ENCODE assay signal across 17 cellular contexts in the genomic region with DNA sequence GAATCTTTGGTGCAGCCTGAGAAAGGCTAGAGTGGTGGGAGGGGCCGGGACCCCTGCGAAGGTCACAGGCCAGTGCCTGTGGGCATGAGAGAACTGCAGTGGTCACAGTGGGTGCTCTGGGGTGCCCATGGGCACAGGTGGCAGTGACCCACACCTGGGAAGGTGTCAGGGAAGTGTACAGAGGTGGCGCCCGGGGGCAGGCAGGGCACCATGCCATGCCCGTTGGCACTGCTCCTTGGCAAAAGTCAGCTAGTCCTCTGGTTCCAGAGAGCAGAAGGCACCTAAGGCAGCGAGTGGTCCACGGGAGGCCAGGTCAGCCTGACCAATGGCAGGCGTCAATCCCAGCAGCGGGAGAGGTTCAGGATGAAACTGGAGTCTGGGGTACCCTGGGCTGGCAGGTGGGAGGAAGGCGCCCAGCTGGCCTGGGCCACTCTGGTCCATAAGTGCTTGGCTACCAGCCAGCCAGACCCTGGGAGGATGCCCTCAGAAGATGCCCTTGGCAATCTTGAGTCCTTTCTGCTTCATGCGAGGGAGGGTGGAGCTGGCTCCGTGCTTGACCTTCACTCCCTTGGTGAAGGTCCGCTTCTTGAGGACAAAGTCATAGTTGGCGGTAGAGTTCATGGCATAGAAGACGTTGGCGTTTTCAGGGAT. TPM values are rescaled to one million over a fixed set of nuclear protein-coding genes. Genes with fewer than 3 reads are reported as not detected.
DNase-seq lines count a peak whose midpoint lies in the region; ATAC-seq and TF ChIP-seq lines count a peak whose summit lies in the region.
"Had no signal": no experiment of that assay in that cellular context is flagged by ENCODE, and none has a peak within 500 bp of the region (broad histone marks: within the 10 kb centered on the region; RNA-seq: fewer than 3 reads in every experiment).

No MANE protein-coding gene starts in this region.

- H3K27ac Mint-ChIP-seq in activated T-cell treated with anti-CD3 and anti-CD28 coated beads, Interleukin-2, amount 50 U/mL, for 72 hours = no peak overlapping the region
- H3K27ac Mint-ChIP-seq in endothelial cell (ENCODE audit: unreplicated experiment) = no peak overlapping the region
- H3K27ac Mint-ChIP-seq in WTC11 = no peak overlapping the region
- H3K27ac Mint-ChIP-seq: IgD-negative memory B cell had no signal

- H3K36me3 Mint-ChIP-seq in activated T-cell treated with anti-CD3 and anti-CD28 coated beads, Interleukin-2, amount 50 U/mL, for 72 hours (ENCODE audit: insufficient read depth in 2 of 2) = peaks cover 22 to 45% of the 10 kb centered on the region in 2 donors
- H3K36me3 Mint-ChIP-seq in endothelial cell (ENCODE audit: low read depth, unreplicated experiment) (peaks cover 55% of the 10 kb centered on the region), WTC11 (peaks cover 45% of the 10 kb centered on the region)

- CTCF ChIA-PET in HEK293 (lab: Yijun Ruan, JAX) = interaction anchor here (1.0 to 22.4 kb wide), 2 partner anchors 48 to 58 kb away, joined by 3 to 342 read pairs; no protein-coding TSS in a partner anchor
- CTCF ChIA-PET in WTC11 (lab: Charles Lee) = interaction anchor here (2.2 kb wide), 1 partner anchor 46 kb away, joined by 9 read pairs; no protein-coding TSS in a partner anchor

- peaks cover 0 to 62% of the 10 kb centered on the region in 2 experiments; a peak in 1 of 3 replicates for H3K36me3 ChIP-seq in HEK293 (ENCODE audit: control insufficient read depth in 2 of 2, insufficient read depth in 1 of 2, low read length in 2 of 2)

- no peak overlapping the region for H3K27ac ChIP-seq in HEK293 (ENCODE audit: extremely low read depth, low read depth, low read length)
- H3K27ac ChIP-seq: 22Rv1 had no signal

- H3K4me1 Mint-ChIP-seq in activated T-cell treated with anti-CD3 and anti-CD28 coated beads, Interleukin-2, amount 50 U/mL, for 72 hours (ENCODE audit: low read depth) = no peaks in the 10 kb centered on the region
- H3K4me1 Mint-ChIP-seq in endothelial cell (ENCODE audit: unreplicated experiment) (no peaks in the 10 kb centered on the region), WTC11 (no peaks in the 10 kb centered on the region)

- no peak for ATAC-seq in activated T-cell treated with anti-CD3 and anti-CD28 coated beads, Interleukin-2, amount 50 U/mL, for 72 hours (replicated peaks in 1 of 2)
- ATAC-seq in omental fat pad (ENCODE audit: low FRiP score) = peak; percentile 16
- no peak for ATAC-seq in WTC11

- no peaks in the 10 kb centered on the region for H3K27me3 Mint-ChIP-seq in activated T-cell treated with anti-CD3 and anti-CD28 coated beads, Interleukin-2, amount 50 U/mL, for 72 hours (ENCODE audit: low read depth)
- peaks cover 3% of the 10 kb centered on the region for H3K27me3 Mint-ChIP-seq in endothelial cell (ENCODE audit: unreplicated experiment)
- H3K27me3 Mint-ChIP-seq in WTC11 (ENCODE audit: low read depth) = peaks cover 16% of the 10 kb centered on the region
- H3K27me3 Mint-ChIP-seq: IgD-negative memory B cell had no signal

- POLR2A ChIA-PET in HEK293 (lab: Yijun Ruan, JAX) = no interaction called here
- POLR2A ChIA-PET in WTC11 (lab: Charles Lee) = no interaction called here

- TF ChIP-seq CTCF in HEK293 (tag by site-specific recombination; IDR thresholded peaks at IDR 0.05) (no peak), endothelial cell (IDR thresholded peaks at IDR 0.05; ENCODE audit: unreplicated experiment) (no peak), omental fat pad (IDR thresholded peaks at IDR 0.05) (no peak), WTC11 (IDR thresholded peaks at IDR 0.05) (no peak)

- H3K9me3 ChIP-seq in HEK293 (ENCODE audit: control insufficient read depth, insufficient read depth, low read depth, low read length) = no peaks in the 10 kb centered on the region

- no peaks in the 10 kb centered on the region for H3K4me1 ChIP-seq in HEK293 (ENCODE audit: control insufficient read depth, insufficient read depth, low read length)
- H3K4me1 ChIP-seq: HAP-1 had no signal

- no peak overlapping the region for H3K4me3 Mint-ChIP-seq in activated T-cell treated with anti-CD3 and anti-CD28 coated beads, Interleukin-2, amount 50 U/mL, for 72 hours
- H3K4me3 Mint-ChIP-seq in endothelial cell (ENCODE audit: unreplicated experiment) (peak overlapping the region; percentile 47), WTC11 (no peak overlapping the region)
- H3K4me3 Mint-ChIP-seq: IgD-negative memory B cell had no signal

- DNase-seq in activated T-cell treated with anti-CD3 and anti-CD28 coated beads, Interleukin-2, amount 50 U/mL, for 1 hour = peak; percentile 16
- no peak for DNase-seq in activated T-cell treated with anti-CD3 and anti-CD28 coated beads, Interleukin-2, amount 50 U/mL, for 72 hours
- DNase-seq in endothelial cell (ENCODE audit: low spot score) (no peak), omental fat pad (ENCODE audit: low spot score) (no peak), WTC11 (ENCODE audit: low spot score) (no peak), NCI-H2171 treated with DMSO at 0.1 percent for 48 hours (lab: John Stamatoyannopoulos, UW) (no peak), GDM1 (lab: John Stamatoyannopoulos, UW) (no peak)
- DNase-seq: EL, NCI-H1417, NCI-H1930, NCI-H2171, NCI-H510A treated with DMSO at 0.1 percent for 48 hours, RPMI8226 had no signal

- H3K4me3 ChIP-seq in HEK293 (ENCODE audit: low read depth, low read length) = no peak overlapping the region
- H3K4me3 ChIP-seq: HAP-1 had no signal

- peaks cover 7 to 12% of the 10 kb centered on the region in 2 donors for H3K9me3 Mint-ChIP-seq in activated T-cell treated with anti-CD3 and anti-CD28 coated beads, Interleukin-2, amount 50 U/mL, for 72 hours
- H3K9me3 Mint-ChIP-seq in endothelial cell (ENCODE audit: unreplicated experiment) (no peaks in the 10 kb centered on the region), WTC11 (peaks cover 22% of the 10 kb centered on the region)

TF ChIP-seq in HEK293, 187 proteins besides CTCF, POLR2A, EP300 and RAD21:
- TF ChIP-seq, protein P1, sequence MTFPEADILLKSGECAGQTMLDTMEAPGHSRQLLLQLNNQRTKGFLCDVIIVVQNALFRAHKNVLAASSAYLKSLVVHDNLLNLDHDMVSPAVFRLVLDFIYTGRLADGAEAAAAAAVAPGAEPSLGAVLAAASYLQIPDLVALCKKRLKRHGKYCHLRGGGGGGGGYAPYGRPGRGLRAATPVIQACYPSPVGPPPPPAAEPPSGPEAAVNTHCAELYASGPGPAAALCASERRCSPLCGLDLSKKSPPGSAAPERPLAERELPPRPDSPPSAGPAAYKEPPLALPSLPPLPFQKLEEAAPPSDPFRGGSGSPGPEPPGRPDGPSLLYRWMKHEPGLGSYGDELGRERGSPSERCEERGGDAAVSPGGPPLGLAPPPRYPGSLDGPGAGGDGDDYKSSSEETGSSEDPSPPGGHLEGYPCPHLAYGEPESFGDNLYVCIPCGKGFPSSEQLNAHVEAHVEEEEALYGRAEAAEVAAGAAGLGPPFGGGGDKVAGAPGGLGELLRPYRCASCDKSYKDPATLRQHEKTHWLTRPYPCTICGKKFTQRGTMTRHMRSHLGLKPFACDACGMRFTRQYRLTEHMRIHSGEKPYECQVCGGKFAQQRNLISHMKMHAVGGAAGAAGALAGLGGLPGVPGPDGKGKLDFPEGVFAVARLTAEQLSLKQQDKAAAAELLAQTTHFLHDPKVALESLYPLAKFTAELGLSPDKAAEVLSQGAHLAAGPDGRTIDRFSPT (tag by site-specific recombination; IDR thresholded peaks at IDR 0.05) = peak; percentile 72
- TF ChIP-seq, protein P2, sequence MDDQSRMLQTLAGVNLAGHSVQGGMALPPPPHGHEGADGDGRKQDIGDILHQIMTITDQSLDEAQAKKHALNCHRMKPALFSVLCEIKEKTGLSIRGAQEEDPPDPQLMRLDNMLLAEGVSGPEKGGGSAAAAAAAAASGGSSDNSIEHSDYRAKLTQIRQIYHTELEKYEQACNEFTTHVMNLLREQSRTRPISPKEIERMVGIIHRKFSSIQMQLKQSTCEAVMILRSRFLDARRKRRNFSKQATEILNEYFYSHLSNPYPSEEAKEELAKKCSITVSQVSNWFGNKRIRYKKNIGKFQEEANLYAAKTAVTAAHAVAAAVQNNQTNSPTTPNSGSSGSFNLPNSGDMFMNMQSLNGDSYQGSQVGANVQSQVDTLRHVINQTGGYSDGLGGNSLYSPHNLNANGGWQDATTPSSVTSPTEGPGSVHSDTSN (CRISPR knock-in tag; IDR thresholded peaks at IDR 0.05) = no peak
TF ChIP-seq in HEK293: peak in this region for 1.

TF ChIP-seq in WTC11, 78 proteins besides CTCF, POLR2A, EP300 and RAD21:
- TF ChIP-seq SMAD3 (CRISPR knock-in tag; IDR thresholded peaks at IDR 0.05; ENCODE audit: borderline replicate concordance) = no peak
- TF ChIP-seq ZBTB43 (CRISPR knock-in tag; IDR thresholded peaks at IDR 0.05) = no peak
- TF ChIP-seq GTF2I (CRISPR knock-in tag; conservative IDR thresholded peaks at IDR 0.05) = no peak
- TF ChIP-seq OVOL2 (CRISPR knock-in tag; IDR thresholded peaks at IDR 0.05; ENCODE audit: borderline replicate concordance) = no peak
- TF ChIP-seq CBFB (CRISPR knock-in tag; IDR thresholded peaks at IDR 0.05; ENCODE audit: low read depth) = no peak
TF ChIP-seq in WTC11: peak in this region for 0.

RNA-seq across cellular contexts. Expression of gene RALGDS, which starts 22.8 kb away (rescaled TPM):
- total RNA-seq in activated T-cell treated with anti-CD3 and anti-CD28 coated beads, Interleukin-2, amount 50 U/mL, for 72 hours = 10 to 100 TPM; 50.7 to 78.2 TPM
- 80.6 TPM for total RNA-seq in endothelial cell (ENCODE audit: unreplicated experiment)
- total RNA-seq in omental fat pad = 100 to 1,000 TPM in 1 of 4 donors, 10 to 100 TPM in 3; 33.9 to 177 (median 68.9) TPM
- total RNA-seq in WTC11 (2021) = 19.5 to 23.2 TPM (median 22.9 TPM) in 3 replicates

RNA-seq across cellular contexts. Expression of gene CEL, which starts 36.4 kb away (rescaled TPM):
- 1 to 10 TPM; 1.6 to 3.6 TPM for total RNA-seq in activated T-cell treated with anti-CD3 and anti-CD28 coated beads, Interleukin-2, amount 50 U/mL, for 72 hours
- total RNA-seq in endothelial cell (ENCODE audit: unreplicated experiment) = 4.2 TPM
- total RNA-seq in omental fat pad = under 1 TPM; 0.28 to 0.56 (median 0.34) TPM
- total RNA-seq in WTC11 (2021) = 6.6 to 10.4 TPM (median 8.1 TPM) in 3 replicates
